ENCODE assay signal across 1 cellular context in the genomic region with DNA sequence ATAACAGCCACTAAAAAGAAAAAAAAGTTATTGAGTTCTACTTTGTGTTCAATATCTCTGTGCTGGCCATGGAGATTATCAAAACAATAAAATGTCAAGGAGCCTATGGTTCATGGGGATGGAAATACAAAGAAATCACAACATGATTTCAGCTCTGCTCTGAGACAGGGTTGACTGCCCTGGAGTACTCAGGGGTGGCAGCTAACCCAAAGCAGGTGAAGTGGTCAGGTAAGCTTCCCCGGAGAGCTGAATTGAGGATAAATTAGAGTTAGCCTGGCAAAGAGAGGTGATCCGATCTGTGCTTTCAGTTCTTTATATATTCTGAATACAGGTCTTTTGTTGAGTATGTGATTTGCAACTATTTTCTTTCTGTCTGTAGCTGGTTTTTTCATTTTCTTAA.
TF ChIP-seq lines count a peak whose summit lies in the region.

No MANE protein-coding gene starts in this region.

TF ChIP-seq in GM23338, 12 proteins besides CTCF, POLR2A, EP300 and RAD21 (continued from another document):
- TF ChIP-seq ZNF114 (CRISPR knock-in tag; IDR thresholded peaks at IDR 0.05), result no peak
